In genomic region chr11:11876458-11876857, GRCh38 we compare ENCODE assay signal across 11 cellular contexts. TPM values are rescaled to one million over a fixed set of nuclear protein-coding genes. Genes with fewer than 3 reads are reported as not detected.
DNase-seq lines count a peak whose midpoint lies in the region; ATAC-seq, FAIRE-seq and TF ChIP-seq lines count a peak whose summit lies in the region.
"Had no signal": no experiment of that assay in that cellular context is flagged by ENCODE, and none has a peak within 500 bp of the region (broad histone marks: within the 10 kb centered on the region; RNA-seq: fewer than 3 reads in every experiment).

No MANE protein-coding gene starts in this region.

- no peak overlapping the region for H3K4me3 ChIP-seq in retinal pigment epithelial cell (ENCODE audit: low read length)

- no peaks in the 10 kb centered on the region for H3K27me3 Mint-ChIP-seq in chondrocyte (ENCODE audit: low read depth)
- H3K27me3 Mint-ChIP-seq in stimulated activated memory B cell treated with anti-CD40 and anti-IgM and Interleukin-4, amounts not matched to agents 10 μg/mL and 1 μg/mL and 100 μg/mL, for 72 hours: no peaks in the 10 kb centered on the region
- H3K27me3 Mint-ChIP-seq: IgD-negative memory B cell had no signal

- peaks cover 42% of the 10 kb centered on the region for H3K4me1 Mint-ChIP-seq in chondrocyte (ENCODE audit: low read depth)
- peaks cover 45% of the 10 kb centered on the region for H3K4me1 Mint-ChIP-seq in stimulated activated memory B cell treated with anti-CD40 and anti-IgM and Interleukin-4, amounts not matched to agents 10 μg/mL and 1 μg/mL and 100 μg/mL, for 72 hours

- ATAC-seq in GM19397 (IDR thresholded peaks at IDR 0.05; ENCODE audit: unreplicated experiment): no peak
- no peak for ATAC-seq in stimulated activated memory B cell treated with anti-CD40 and anti-IgM and Interleukin-4, amounts not matched to agents 10 μg/mL and 1 μg/mL and 100 μg/mL, for 72 hours

- FAIRE-seq in RCC 7860 (lab: Jason Lieb, UNC): no peak
- FAIRE-seq: GM18507 had no signal

- no peak overlapping the region for H3K27ac Mint-ChIP-seq in chondrocyte (ENCODE audit: unreplicated experiment)
- H3K27ac Mint-ChIP-seq in stimulated activated memory B cell treated with anti-CD40 and anti-IgM and Interleukin-4, amounts not matched to agents 10 μg/mL and 1 μg/mL and 100 μg/mL, for 72 hours: no peak overlapping the region
- H3K27ac Mint-ChIP-seq: IgD-negative memory B cell had no signal

- TF ChIP-seq CTCF in chondrocyte (IDR thresholded peaks at IDR 0.05) (peak; percentile 49), retinal pigment epithelial cell (conservative IDR thresholded peaks at IDR 0.05; ENCODE audit: low read depth, low read length) (peak; percentile 20)

- peak; percentile 11 for DNase-seq in NCI-H748 (lab: John Stamatoyannopoulos, UW; ENCODE audit: unreplicated experiment)
- no peak for DNase-seq in NCI-H748 treated with DMSO at 0.1 percent for 48 hours (lab: John Stamatoyannopoulos, UW)
- peak; percentile 37 for DNase-seq in MV-4-11 (lab: John Stamatoyannopoulos, UW)
- DNase-seq in chondrocyte (ENCODE audit: low spot score): no peak
- no peak for DNase-seq in retinal pigment epithelial cell (ENCODE audit: low read depth)
- no peak for DNase-seq in RCC 7860 (ENCODE audit: low spot score)
- DNase-seq: substantia nigra had no signal

- H3K4me3 Mint-ChIP-seq in chondrocyte (ENCODE audit: unreplicated experiment): no peak overlapping the region
- H3K4me3 Mint-ChIP-seq in stimulated activated memory B cell treated with anti-CD40 and anti-IgM and Interleukin-4, amounts not matched to agents 10 μg/mL and 1 μg/mL and 100 μg/mL, for 72 hours: no peak overlapping the region
- H3K4me3 Mint-ChIP-seq: IgD-negative memory B cell had no signal

- H3K9me3 Mint-ChIP-seq in chondrocyte (ENCODE audit: low read depth): no peaks in the 10 kb centered on the region
- no peaks in the 10 kb centered on the region for H3K9me3 Mint-ChIP-seq in stimulated activated memory B cell treated with anti-CD40 and anti-IgM and Interleukin-4, amounts not matched to agents 10 μg/mL and 1 μg/mL and 100 μg/mL, for 72 hours
- H3K9me3 Mint-ChIP-seq: IgD-negative memory B cell had no signal

- H3K36me3 Mint-ChIP-seq in chondrocyte (ENCODE audit: low read depth): no peaks in the 10 kb centered on the region
- H3K36me3 Mint-ChIP-seq in stimulated activated memory B cell treated with anti-CD40 and anti-IgM and Interleukin-4, amounts not matched to agents 10 μg/mL and 1 μg/mL and 100 μg/mL, for 72 hours: peaks cover 11% of the 10 kb centered on the region

RNA-seq across cellular contexts. Expression of gene USP47, which starts 34.7 kb away (rescaled TPM):
- total RNA-seq in chondrocyte: 44.4 to 54.8 TPM (median 47.8 TPM) in 3 replicates

Comparison
In these comparisons a context has a peak if more than half of its experiments do, and no peak if none do; other contexts are left out.
1. DNase-seq: peak in NCI-H748 (single experiment) and MV-4-11 (single experiment); none in NCI-H748 treated with DMSO at 0.1 percent for 48 hours (single experiment), chondrocyte (single experiment), retinal pigment epithelial cell (single experiment) and RCC 7860 (single experiment).